ENCODE assay signal across 12 cellular contexts in genomic region chr5:2257326-2258244, GRCh38.
A peak's percentile ranks its signal among the peaks of the same experiment; 100 is the strongest.
DNase-seq lines count a peak whose midpoint lies in the region; ATAC-seq and TF ChIP-seq lines count a peak whose summit lies in the region.
"Had no signal": no experiment of that assay in that cellular context is flagged by ENCODE, and none has a peak within 500 bp of the region (broad histone marks: within the 10 kb centered on the region; RNA-seq: fewer than 3 reads in every experiment).

No MANE protein-coding gene starts in this region.

- no peaks in the 10 kb centered on the region for H3K36me3 ChIP-seq in right atrium auricular region
- no peaks in the 10 kb centered on the region for H3K36me3 ChIP-seq in left ventricle myocardium inferior
- H3K36me3 ChIP-seq in RWPE2 (ENCODE audit: low read depth): no peaks in the 10 kb centered on the region
- H3K36me3 ChIP-seq in neuronal stem cell (replicated peaks in 1 of 2; ENCODE audit: control insufficient read depth in 2 of 2, insufficient read depth in 2 of 2, low read length in 2 of 2): no peaks in the 10 kb centered on the region
- H3K36me3 ChIP-seq in vagina: no peaks in the 10 kb centered on the region

- H2AK5ac ChIP-seq in neuronal stem cell (ENCODE audit: low read depth, low read length): no peak overlapping the region

- no peak for TF ChIP-seq POLR2A in vagina (IDR thresholded peaks at IDR 0.05)

- ATAC-seq in RWPE2 (ENCODE audit: low read depth): no peak
- ATAC-seq in HG03354 (IDR thresholded peaks at IDR 0.05; ENCODE audit: poor library complexity, severe bottlenecking, unreplicated experiment): no peak
- ATAC-seq: GM12878 had no signal

- H3K23ac ChIP-seq in neuronal stem cell (ENCODE audit: low read depth, low read length, poor library complexity): no peak overlapping the region

- DNase-seq in right atrium auricular region (ENCODE audit: low spot score) (peak; percentile 30), left ventricle myocardium inferior (no peak), RWPE2 (ENCODE audit: low spot score) (peak; percentile 49), neuronal stem cell (ENCODE audit: low spot score) (no peak), vagina (ENCODE audit: extremely low spot score in 2 of 2) (peak; percentile 70 to 93), medulla oblongata (ENCODE audit: extremely low spot score) (no peak)
- DNase-seq: 8988T; CD4-positive, alpha-beta memory T cell; DMS79 had no signal

- H4K91ac ChIP-seq in neuronal stem cell (ENCODE audit: low read depth, low read length, poor library complexity): no peak overlapping the region

- no peaks in the 10 kb centered on the region for H3K27me3 ChIP-seq in right atrium auricular region
- H3K27me3 ChIP-seq in left ventricle myocardium inferior (ENCODE audit: low read depth): peaks cover 52% of the 10 kb centered on the region
- H3K27me3 ChIP-seq in RWPE2 (ENCODE audit: insufficient read depth, poor library complexity, severe bottlenecking): peaks cover 6% of the 10 kb centered on the region
- H3K27me3 ChIP-seq in neuronal stem cell (ENCODE audit: control insufficient read depth in 3 of 3, insufficient read depth in 3 of 3, low read depth in 1 of 3, low read length in 3 of 3): no peaks in the 10 kb centered on the region
- H3K27me3 ChIP-seq in vagina: no peaks in the 10 kb centered on the region

- H2BK5ac ChIP-seq in neuronal stem cell (ENCODE audit: low read length): no peak overlapping the region

- H3K4me2 ChIP-seq in neuronal stem cell (ENCODE audit: insufficient read depth, low read length, poor library complexity, severe bottlenecking): no peak overlapping the region

- H3K9me3 ChIP-seq in right atrium auricular region (no peaks in the 10 kb centered on the region), left ventricle myocardium inferior (replicated peaks) (no peaks in the 10 kb centered on the region), RWPE2 (ENCODE audit: severe bottlenecking) (no peaks in the 10 kb centered on the region), neuronal stem cell (replicated peaks in 1 of 2; ENCODE audit: control insufficient read depth in 2 of 2, insufficient read depth in 1 of 2, low read depth in 1 of 2, low read length in 2 of 2) (no peaks in the 10 kb centered on the region), vagina (no peaks in the 10 kb centered on the region)

- H3K27ac ChIP-seq in right atrium auricular region: no peak overlapping the region
- H3K27ac ChIP-seq in left ventricle myocardium inferior (replicated peaks): no peak overlapping the region
- H3K27ac ChIP-seq in RWPE2 (ENCODE audit: poor library complexity, severe bottlenecking): no peak overlapping the region
- no peak overlapping the region for H3K27ac ChIP-seq in neuronal stem cell (replicated peaks; ENCODE audit: low read length)
- no peak overlapping the region for H3K27ac ChIP-seq in vagina
- H3K27ac ChIP-seq: C4-2B had no signal

- intact Hi-C loops in left ventricle myocardium inferior (cut with micrococcal nuclease): no loop called here
- intact Hi-C loops in vagina (cut with DNase I): no loop called here

- H3K18ac ChIP-seq in neuronal stem cell (ENCODE audit: low read length): peak overlapping the region; percentile 78

- no peak overlapping the region for H2BK12ac ChIP-seq in neuronal stem cell (ENCODE audit: low read length)

- H2BK15ac ChIP-seq in neuronal stem cell (ENCODE audit: low read length): peak overlapping the region; percentile 60

- no peaks in the 10 kb centered on the region for H3K79me1 ChIP-seq in neuronal stem cell (ENCODE audit: low read depth, low read length)

- H2AFZ ChIP-seq in neuronal stem cell (ENCODE audit: low read length): no peak overlapping the region

- H3K14ac ChIP-seq in neuronal stem cell (ENCODE audit: low read length): no peak overlapping the region

- no peak overlapping the region for H2BK120ac ChIP-seq in neuronal stem cell (ENCODE audit: low read depth, low read length)

- no peak overlapping the region for H3K4ac ChIP-seq in neuronal stem cell (ENCODE audit: low read length)

- WGBS in neuronal stem cell (ENCODE audit: extremely low coverage in 2 of 2, insufficient read length in 2 of 2, insufficient replicate concordance in 1 of 2), 2 donors: no CpG with 5 or more reads among the region's 20 CpGs

- no peak overlapping the region for H3K9ac ChIP-seq in neuronal stem cell (ENCODE audit: low read depth, low read length, poor library complexity)

- TF ChIP-seq CTCF in right atrium auricular region (IDR thresholded peaks at IDR 0.05): no peak
- no peak for TF ChIP-seq CTCF in left ventricle myocardium inferior (IDR thresholded peaks at IDR 0.05; ENCODE audit: borderline replicate concordance)
- TF ChIP-seq CTCF in RWPE2 (IDR thresholded peaks at IDR 0.05; ENCODE audit: poor library complexity, severe bottlenecking): no peak
- TF ChIP-seq CTCF in vagina (IDR thresholded peaks at IDR 0.05): no peak

- H4K8ac ChIP-seq in neuronal stem cell (ENCODE audit: low read depth, low read length): peak overlapping the region; percentile 73

- H3K4me1 ChIP-seq in right atrium auricular region (no peaks in the 10 kb centered on the region), left ventricle myocardium inferior (no peaks in the 10 kb centered on the region), RWPE2 (ENCODE audit: insufficient read depth, poor library complexity, severe bottlenecking) (no peaks in the 10 kb centered on the region), neuronal stem cell (ENCODE audit: control insufficient read depth in 2 of 2, insufficient read depth in 1 of 2, low read depth in 1 of 2, low read length in 2 of 2) (peaks cover 2 to 16% of the 10 kb centered on the region in 2 donors), vagina (no peaks in the 10 kb centered on the region)

- H3K4me3 ChIP-seq in right atrium auricular region: no peak overlapping the region
- no peak overlapping the region for H3K4me3 ChIP-seq in left ventricle myocardium inferior
- H3K4me3 ChIP-seq in RWPE2 (ENCODE audit: severe bottlenecking): no peak overlapping the region
- H3K4me3 ChIP-seq in neuronal stem cell (ENCODE audit: low read length in 2 of 2): no peak overlapping the region
- H3K4me3 ChIP-seq in vagina: no peak overlapping the region
- H3K4me3 ChIP-seq: GM12878 had no signal

Comparison
In these comparisons a context has a peak if more than half of its experiments do, and no peak if none do; other contexts are left out.
1. DNase-seq: peak in right atrium auricular region (single experiment), RWPE2 (single experiment) and vagina (2 of 2); none in left ventricle myocardium inferior (single experiment), neuronal stem cell (single experiment) and medulla oblongata (single experiment).